ENCODE assay signal across 1 cellular context in the genomic region with DNA sequence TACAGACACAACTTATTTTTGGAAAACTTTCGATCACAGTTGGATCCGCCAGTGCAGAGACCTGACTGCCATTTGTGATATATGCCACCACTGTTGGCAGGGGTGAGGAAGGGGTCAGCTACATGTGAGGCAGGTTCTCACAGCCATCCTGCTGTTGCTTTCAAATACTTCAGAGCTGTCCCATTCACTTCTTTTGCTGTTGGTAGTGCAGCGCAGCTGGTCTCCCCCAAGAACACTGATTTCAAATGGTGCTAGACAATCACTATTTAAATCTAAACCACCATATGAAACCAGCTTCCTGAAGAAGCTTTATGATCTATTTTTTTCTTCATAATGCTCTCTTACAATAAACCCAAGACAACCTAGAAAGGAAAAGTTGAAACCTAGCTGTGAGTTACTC.
TF ChIP-seq lines count a peak whose summit lies in the region.

No MANE protein-coding gene starts in this region.

TF ChIP-seq in HepG2, 621 proteins besides CTCF, POLR2A, EP300 and RAD21:
- TF ChIP-seq ZNF773 (CRISPR knock-in tag; IDR thresholded peaks at IDR 0.05; ENCODE audit: borderline replicate concordance) (no peak), ZNF260 (CRISPR knock-in tag; IDR thresholded peaks at IDR 0.05; ENCODE audit: borderline replicate concordance, low read depth) (no peak), ZFP90 (CRISPR knock-in tag; IDR thresholded peaks at IDR 0.05; ENCODE audit: borderline replicate concordance) (no peak)
- TF ChIP-seq, protein P1, sequence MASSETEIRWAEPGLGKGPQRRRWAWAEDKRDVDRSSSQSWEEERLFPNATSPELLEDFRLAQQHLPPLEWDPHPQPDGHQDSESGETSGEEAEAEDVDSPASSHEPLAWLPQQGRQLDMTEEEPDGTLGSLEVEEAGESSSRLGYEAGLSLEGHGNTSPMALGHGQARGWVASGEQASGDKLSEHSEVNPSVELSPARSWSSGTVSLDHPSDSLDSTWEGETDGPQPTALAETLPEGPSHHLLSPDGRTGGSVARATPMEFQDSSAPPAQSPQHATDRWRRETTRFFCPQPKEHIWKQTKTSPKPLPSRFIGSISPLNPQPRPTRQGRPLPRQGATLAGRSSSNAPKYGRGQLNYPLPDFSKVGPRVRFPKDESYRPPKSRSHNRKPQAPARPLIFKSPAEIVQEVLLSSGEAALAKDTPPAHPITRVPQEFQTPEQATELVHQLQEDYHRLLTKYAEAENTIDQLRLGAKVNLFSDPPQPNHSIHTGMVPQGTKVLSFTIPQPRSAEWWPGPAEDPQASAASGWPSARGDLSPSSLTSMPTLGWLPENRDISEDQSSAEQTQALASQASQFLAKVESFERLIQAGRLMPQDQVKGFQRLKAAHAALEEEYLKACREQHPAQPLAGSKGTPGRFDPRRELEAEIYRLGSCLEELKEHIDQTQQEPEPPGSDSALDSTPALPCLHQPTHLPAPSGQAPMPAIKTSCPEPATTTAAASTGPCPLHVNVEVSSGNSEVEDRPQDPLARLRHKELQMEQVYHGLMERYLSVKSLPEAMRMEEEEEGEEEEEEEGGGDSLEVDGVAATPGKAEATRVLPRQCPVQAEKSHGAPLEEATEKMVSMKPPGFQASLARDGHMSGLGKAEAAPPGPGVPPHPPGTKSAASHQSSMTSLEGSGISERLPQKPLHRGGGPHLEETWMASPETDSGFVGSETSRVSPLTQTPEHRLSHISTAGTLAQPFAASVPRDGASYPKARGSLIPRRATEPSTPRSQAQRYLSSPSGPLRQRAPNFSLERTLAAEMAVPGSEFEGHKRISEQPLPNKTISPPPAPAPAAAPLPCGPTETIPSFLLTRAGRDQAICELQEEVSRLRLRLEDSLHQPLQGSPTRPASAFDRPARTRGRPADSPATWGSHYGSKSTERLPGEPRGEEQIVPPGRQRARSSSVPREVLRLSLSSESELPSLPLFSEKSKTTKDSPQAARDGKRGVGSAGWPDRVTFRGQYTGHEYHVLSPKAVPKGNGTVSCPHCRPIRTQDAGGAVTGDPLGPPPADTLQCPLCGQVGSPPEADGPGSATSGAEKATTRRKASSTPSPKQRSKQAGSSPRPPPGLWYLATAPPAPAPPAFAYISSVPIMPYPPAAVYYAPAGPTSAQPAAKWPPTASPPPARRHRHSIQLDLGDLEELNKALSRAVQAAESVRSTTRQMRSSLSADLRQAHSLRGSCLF (CRISPR knock-in tag; IDR thresholded peaks at IDR 0.05; ENCODE audit: borderline replicate concordance) = no peak
- TF ChIP-seq, protein P2, sequence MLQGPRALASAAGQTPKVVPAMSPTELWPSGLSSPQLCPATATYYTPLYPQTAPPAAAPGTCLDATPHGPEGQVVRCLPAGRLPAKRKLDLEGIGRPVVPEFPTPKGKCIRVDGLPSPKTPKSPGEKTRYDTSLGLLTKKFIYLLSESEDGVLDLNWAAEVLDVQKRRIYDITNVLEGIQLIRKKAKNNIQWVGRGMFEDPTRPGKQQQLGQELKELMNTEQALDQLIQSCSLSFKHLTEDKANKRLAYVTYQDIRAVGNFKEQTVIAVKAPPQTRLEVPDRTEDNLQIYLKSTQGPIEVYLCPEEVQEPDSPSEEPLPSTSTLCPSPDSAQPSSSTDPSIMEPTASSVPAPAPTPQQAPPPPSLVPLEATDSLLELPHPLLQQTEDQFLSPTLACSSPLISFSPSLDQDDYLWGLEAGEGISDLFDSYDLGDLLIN (CRISPR knock-in tag; IDR thresholded peaks at IDR 0.05; ENCODE audit: borderline replicate concordance) = no peak
- TF ChIP-seq, protein P3, sequence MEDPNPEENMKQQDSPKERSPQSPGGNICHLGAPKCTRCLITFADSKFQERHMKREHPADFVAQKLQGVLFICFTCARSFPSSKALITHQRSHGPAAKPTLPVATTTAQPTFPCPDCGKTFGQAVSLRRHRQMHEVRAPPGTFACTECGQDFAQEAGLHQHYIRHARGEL (CRISPR knock-in tag; IDR thresholded peaks at IDR 0.05) = no peak
